14 cellular contexts compared by ENCODE assay signal in genomic region chr16:53511403-53512280, GRCh38. TPM values are rescaled to one million over a fixed set of nuclear protein-coding genes. Genes with fewer than 3 reads are reported as not detected.
A peak's percentile ranks its signal among the peaks of the same experiment; 100 is the strongest.
DNase-seq lines count a peak whose midpoint lies in the region; ATAC-seq and TF ChIP-seq lines count a peak whose summit lies in the region.
"Had no signal": no experiment of that assay in that cellular context is flagged by ENCODE, and none has a peak within 500 bp of the region (broad histone marks: within the 10 kb centered on the region; RNA-seq: fewer than 3 reads in every experiment).

No MANE protein-coding gene starts in this region.

- H3K4me3 ChIP-seq in LNCaP clone FGC (ENCODE audit: low read depth, low read length): no peak overlapping the region; the same call in 1 of the 2 replicates
- no peak overlapping the region for H3K4me3 ChIP-seq in aorta (ENCODE audit: low read length in 2 of 2)
- H3K4me3 ChIP-seq: cardiac muscle cell, GM12878 had no signal

- WGBS in aorta, 2 donors: 77% methylated on average over 12 of the region's 12 CpGs

- CTCF ChIA-PET in Calu3 (lab: Charles Lee): interaction anchor here (0.7 to 1.2 kb wide), 2 partner anchors 11 to 215 kb away, joined by 3 read pairs; no protein-coding TSS in a partner anchor

- H3K4me1 ChIP-seq in aorta (ENCODE audit: control insufficient read depth in 1 of 2, insufficient read depth in 2 of 2, low read length in 2 of 2): no peaks in the 10 kb centered on the region

- TF ChIP-seq CTCF in Calu3 (IDR thresholded peaks at IDR 0.05; ENCODE audit: unreplicated experiment): no peak
- TF ChIP-seq CTCF in LNCaP clone FGC (IDR thresholded peaks at IDR 0.05; ENCODE audit: control insufficient read depth, extremely low read depth, insufficient read depth): no peak

- H3K27me3 ChIP-seq in aorta (ENCODE audit: control insufficient read depth in 1 of 2, insufficient read depth in 2 of 2, low read length in 1 of 2): no peaks in the 10 kb centered on the region
- H3K27me3 ChIP-seq: cardiac muscle cell had no signal

- intact Hi-C loops in Calu3 (cut with micrococcal nuclease; ENCODE audit: unreplicated experiment) (no loop called here), aorta (cut with DNase I) (loop anchor here in 1 of 2 donors (2.0 to 10.0 kb wide), 2 partner anchors 77 to 187 kb away; partner anchors contain the start of gene RBL2)

- BruUV-seq in Calu3 (replicated peaks; lab: Mats Ljungman, UMichigan): no TSS peak

- no peak overlapping the region for H3K27ac ChIP-seq in aorta (ENCODE audit: low read depth in 1 of 2, low read length in 2 of 2)
- H3K27ac ChIP-seq: cardiac muscle cell had no signal

- ATAC-seq in effector memory CD8-positive, alpha-beta T cell (replicated peaks): peak; percentile 66
- no peak for ATAC-seq in naive B cell (ENCODE audit: low read depth in 2 of 2)
- ATAC-seq in GM21529 (IDR thresholded peaks at IDR 0.05; ENCODE audit: unreplicated experiment): no peak
- ATAC-seq in aorta (ENCODE audit: low FRiP score): no peak
- no peak for ATAC-seq in HG03432 (IDR thresholded peaks at IDR 0.05; ENCODE audit: unreplicated experiment)

- H3K4me1 Mint-ChIP-seq in Calu3 (ENCODE audit: low read depth, unreplicated experiment) (peaks cover 19% of the 10 kb centered on the region), naive B cell (peaks cover 12 to 43% (median 33%) of the 10 kb centered on the region in 3 donors)
- H3K4me1 Mint-ChIP-seq in effector memory CD8-positive, alpha-beta T cell (ENCODE audit: low read depth in 2 of 2): peaks cover 48 to 52% of the 10 kb centered on the region in 2 donors

- H3K9me3 Mint-ChIP-seq in Calu3 (ENCODE audit: low read depth, unreplicated experiment): no peaks in the 10 kb centered on the region
- no peaks in the 10 kb centered on the region for H3K9me3 Mint-ChIP-seq in effector memory CD8-positive, alpha-beta T cell
- H3K9me3 Mint-ChIP-seq in naive B cell: peaks cover 0 to 13% (median 5%) of the 10 kb centered on the region in 7 donors

- H3K9me3 ChIP-seq in aorta (ENCODE audit: control insufficient read depth, low read length): no peaks in the 10 kb centered on the region

- no peaks in the 10 kb centered on the region for H3K36me3 Mint-ChIP-seq in Calu3 (ENCODE audit: insufficient read depth, unreplicated experiment)
- H3K36me3 Mint-ChIP-seq in effector memory CD8-positive, alpha-beta T cell (ENCODE audit: insufficient read depth): no peaks in the 10 kb centered on the region
- H3K36me3 Mint-ChIP-seq in naive B cell: peaks cover 0 to 5% of the 10 kb centered on the region in 2 donors

- DNase-seq in Calu3 (peak; percentile 63), LNCaP clone FGC (ENCODE audit: low read depth) (peak; percentile 77), naive B cell (no peak), aorta (no peak)
- no peak for DNase-seq in effector memory CD8-positive, alpha-beta T cell
- DNase-seq: KG1, NCI-H2171, RPMI8226, substantia nigra had no signal

- H3K4me3 Mint-ChIP-seq in Calu3 (ENCODE audit: low read depth, unreplicated experiment) (peak overlapping the region; percentile 26), naive B cell (peak overlapping the region in 2 of 8 donors; percentile 29 to 33)
- H3K4me3 Mint-ChIP-seq in effector memory CD8-positive, alpha-beta T cell: peak overlapping the region in 1 of 2 donors; percentile 17

- H3K27me3 Mint-ChIP-seq in Calu3 (ENCODE audit: unreplicated experiment) (no peaks in the 10 kb centered on the region), naive B cell (no peaks in the 10 kb centered on the region)
- no peaks in the 10 kb centered on the region for H3K27me3 Mint-ChIP-seq in effector memory CD8-positive, alpha-beta T cell

- H3K36me3 ChIP-seq in aorta (ENCODE audit: control insufficient read depth in 1 of 2, insufficient read depth in 2 of 2, low read length in 1 of 2): no peaks in the 10 kb centered on the region
- H3K36me3 ChIP-seq: cardiac muscle cell had no signal

- H3K27ac Mint-ChIP-seq in Calu3 (ENCODE audit: unreplicated experiment) (peak overlapping the region; percentile 88), naive B cell (peak overlapping the region; percentile 11 to 92 (median 78))
- peak overlapping the region; percentile 26 to 53 for H3K27ac Mint-ChIP-seq in effector memory CD8-positive, alpha-beta T cell
- H3K27ac Mint-ChIP-seq: activated T-helper 2 cell treated with anti-CD3 and anti-CD28 coated beads, Interferon-gamma antibody, Interleukin-2, Interleukin-4, amounts not matched to agents 10 μg/mL and 5 μg/mL and 100 μg/mL, durations not matched to agents 14 hours and 24 hours and 36 hours had no signal

RNA-seq across cellular contexts. Expression of gene AKTIP, which starts 8.6 kb away (rescaled TPM):
- 46.4 and 59.4 TPM in 2 replicates for total RNA-seq in Calu3 (2022)
- polyA plus RNA-seq in naive B cell (ENCODE audit: low read depth in 6 of 6): 10 to 100 TPM; 11.6 to 17.9 (median 13.8) TPM
- 10 to 100 TPM; 47.1 to 50.6 TPM for total RNA-seq in aorta
- 10 to 100 TPM; 48.9 to 73.0 TPM for polyA plus RNA-seq in aorta

Comparison
In these comparisons a context has a peak if more than half of its experiments do, and no peak if none do; other contexts are left out.
1. DNase-seq: peak in Calu3 (single experiment) and LNCaP clone FGC (single experiment); none in effector memory CD8-positive, alpha-beta T cell (0 of 3), naive B cell (single experiment) and aorta (0 of 2).
2. Peak in every context shown above with its lines, with median percentiles within 50 percentile points of each other: H3K27ac Mint-ChIP-seq.